In the genomic region with DNA sequence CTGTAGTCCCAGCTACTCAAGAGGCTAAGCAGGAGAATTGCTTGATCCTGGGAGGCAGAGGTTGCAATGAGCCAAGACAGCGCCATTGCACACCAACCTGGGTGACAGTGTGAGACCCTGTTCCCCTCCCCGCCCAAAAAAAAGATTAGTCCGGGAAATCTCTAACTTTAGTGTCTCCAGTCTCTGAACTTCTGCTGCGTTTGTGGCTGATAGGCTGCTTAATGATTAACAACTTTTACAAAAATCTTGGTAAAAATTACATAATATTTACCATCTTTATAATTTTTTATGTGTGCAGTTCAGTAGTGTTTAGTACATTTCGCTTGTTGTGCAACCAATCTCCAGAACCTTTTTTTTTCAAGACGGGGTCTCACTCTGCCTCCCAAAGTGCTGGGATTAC, we compare ENCODE assay signal across 20 cellular contexts. TPM values are rescaled to one million over a fixed set of nuclear protein-coding genes. Genes with fewer than 3 reads are reported as not detected.
DNase-seq lines count a peak whose midpoint lies in the region; ATAC-seq, FAIRE-seq and TF ChIP-seq lines count a peak whose summit lies in the region.
"Had no signal": no experiment of that assay in that cellular context is flagged by ENCODE, and none has a peak within 500 bp of the region (broad histone marks: within the 10 kb centered on the region; RNA-seq: fewer than 3 reads in every experiment).

No MANE protein-coding gene starts in this region.

- intact Hi-C loops in IMR-90 (cut with micrococcal nuclease), result no loop called here
- intact Hi-C loops in HepG2 (cut with micrococcal nuclease; ENCODE audit: unreplicated experiment), result no loop called here
- intact Hi-C loops in sigmoid colon (cut with DNase I), result no loop called here

- H3K36me3 ChIP-seq in IMR-90 (ENCODE audit: control insufficient read depth, insufficient read depth, low read length), result no peaks in the 10 kb centered on the region
- H3K36me3 ChIP-seq in astrocyte (ENCODE audit: insufficient read depth, low read length), result no peaks in the 10 kb centered on the region
- no peaks in the 10 kb centered on the region for H3K36me3 ChIP-seq in HepG2 (replicated peaks in 1 of 2; ENCODE audit: control insufficient read depth in 1 of 2, insufficient read depth in 2 of 2, low read length in 2 of 2)
- no peaks in the 10 kb centered on the region for H3K36me3 ChIP-seq in sigmoid colon
- H3K36me3 ChIP-seq: BLaER1 had no signal

- TF ChIP-seq CTCF in IMR-90 (conservative IDR thresholded peaks at IDR 0.05; ENCODE audit: low read depth, low read length), result no peak
- TF ChIP-seq CTCF in astrocyte (IDR thresholded peaks at IDR 0.05; ENCODE audit: insufficient read depth, low read depth, low read length), result no peak
- no peak for TF ChIP-seq CTCF in HepG2 (CRISPR knock-in tag; IDR thresholded peaks at IDR 0.05)
- no peak for TF ChIP-seq CTCF in sigmoid colon (IDR thresholded peaks at IDR 0.05)

- H3K4me2 ChIP-seq in IMR-90 (ENCODE audit: low read depth, low read length) (no peak overlapping the region), astrocyte (ENCODE audit: low read length) (no peak overlapping the region), HepG2 (ENCODE audit: low read depth, low read length) (peak overlapping the region; percentile 51)
- H3K4me2 ChIP-seq: BLaER1 had no signal

- TF ChIP-seq EP300 in HepG2 (IDR thresholded peaks at IDR 0.05; ENCODE audit: low read depth in 2 of 2, low read length in 2 of 2) (no peak), HepG2 (CRISPR knock-in tag; IDR thresholded peaks at IDR 0.05; ENCODE audit: borderline replicate concordance) (no peak), sigmoid colon (IDR thresholded peaks at IDR 0.05) (no peak)

- no peak for TF ChIP-seq POLR2A in IMR-90 (IDR thresholded peaks at IDR 0.05; ENCODE audit: low read depth, low read length)
- no peak for TF ChIP-seq POLR2A in HepG2 (IDR thresholded peaks at IDR 0.05; ENCODE audit: insufficient read depth in 1 of 2, low read depth in 2 of 2, low read length in 2 of 2)
- no peak for TF ChIP-seq POLR2A in sigmoid colon (IDR thresholded peaks at IDR 0.05)

- no peak overlapping the region; the same call in 1 of the 2 replicates for H3K18ac ChIP-seq in IMR-90 (ENCODE audit: low read depth, low read length)

- H2BK20ac ChIP-seq in IMR-90 (ENCODE audit: low read depth, low read length), result 0 out of 2 replicates have a peak overlapping the region, but pooled peaks have one; percentile 0

- dilution Hi-C loops in IMR-90 (cut with HindIII; ENCODE audit: low sequenced_read_pairs, unreplicated experiment), result no loop called here

- no peak overlapping the region for H3K4me3 ChIP-seq in IMR-90 (ENCODE audit: insufficient read depth, low read depth, low read length)
- H3K4me3 ChIP-seq in astrocyte (ENCODE audit: insufficient read depth, low read depth, low read length), result no peak overlapping the region
- H3K4me3 ChIP-seq in HepG2 (replicated peaks in 1 of 3; ENCODE audit: insufficient read depth in 1 of 3, low read depth in 2 of 3, low read length in 3 of 3), result peak overlapping the region in 1 of 3 experiments; percentile 11; a peak in 1 of 6 replicates
- no peak overlapping the region for H3K4me3 ChIP-seq in sigmoid colon
- H3K4me3 ChIP-seq: BLaER1, GM12878 had no signal

- BruUV-seq in IMR-90 (replicated peaks; lab: Mats Ljungman, UMichigan) (no TSS peak), HepG2 (replicated peaks; lab: Mats Ljungman, UMichigan) (no TSS peak)

- in situ Hi-C loops in IMR-90 (cut with MboI; ENCODE audit: low sequenced_read_pairs) (no loop called here), HepG2 (cut with HindIII; ENCODE audit: extremely low pct_ligation_motif_present, low pct_unique_long_range_greater_than_20kb) (no loop called here)

- no peak overlapping the region for H4K8ac ChIP-seq in IMR-90 (ENCODE audit: low read depth in 2 of 2, low read length in 2 of 2)

- no peak overlapping the region for H3K23ac ChIP-seq in IMR-90 (ENCODE audit: low read depth, low read length)

- H3K36me3 Mint-ChIP-seq in astrocyte (ENCODE audit: low read depth, unreplicated experiment), result no peaks in the 10 kb centered on the region
- H3K36me3 Mint-ChIP-seq in T-helper 17 cell (ENCODE audit: low read depth), result no peaks in the 10 kb centered on the region
- H3K36me3 Mint-ChIP-seq: CD8-positive, alpha-beta T cell had no signal

- no peak overlapping the region for H2BK15ac ChIP-seq in IMR-90 (ENCODE audit: low read depth, low read length)

- ATAC-seq in IMR-90 (ENCODE audit: low read depth) (no peak), HepG2 (no peak), T-helper 17 cell (no peak)
- ATAC-seq: CD8-positive, alpha-beta T cell; GM12878 had no signal

- no peak overlapping the region for H2AK9ac ChIP-seq in IMR-90 (replicated peaks; ENCODE audit: low read depth, low read length, poor library complexity)

- H3K9me3 ChIP-seq in IMR-90 (ENCODE audit: control insufficient read depth, insufficient read depth, low read length) (no peaks in the 10 kb centered on the region), astrocyte (ENCODE audit: insufficient read depth, low read depth, low read length) (no peaks in the 10 kb centered on the region), HepG2 (ENCODE audit: low read length) (no peaks in the 10 kb centered on the region), T-helper 17 cell (ENCODE audit: control insufficient read depth, low read length, poor library complexity, severe bottlenecking) (no peaks in the 10 kb centered on the region), sigmoid colon (no peaks in the 10 kb centered on the region)
- H3K9me3 ChIP-seq: BLaER1, Caco-2 had no signal

- no peaks in the 10 kb centered on the region for H4K20me1 ChIP-seq in IMR-90 (ENCODE audit: insufficient read depth, low read length)
- H4K20me1 ChIP-seq in astrocyte (ENCODE audit: insufficient read depth, low read length), result no peaks in the 10 kb centered on the region
- no peaks in the 10 kb centered on the region for H4K20me1 ChIP-seq in HepG2 (ENCODE audit: insufficient read depth, low read length)
- H4K20me1 ChIP-seq: BLaER1 had no signal

- H3K14ac ChIP-seq in IMR-90 (replicated peaks; ENCODE audit: low read depth, low read length), result no peak overlapping the region

- no peak overlapping the region for H2AFZ ChIP-seq in IMR-90 (replicated peaks; ENCODE audit: low read length, poor library complexity)
- H2AFZ ChIP-seq in astrocyte (ENCODE audit: low read depth, low read length), result no peak overlapping the region
- H2AFZ ChIP-seq in HepG2 (ENCODE audit: low read length), result no peak overlapping the region

- peaks cover 33% of the 10 kb centered on the region for H3K9me1 ChIP-seq in IMR-90 (ENCODE audit: insufficient read depth, low read length)

- 100% methylated on average over 1 of the region's 6 CpGs; no CpG with 5 or more reads in 1 of the 2 experiments for WGBS in IMR-90 (ENCODE audit: extremely low coverage in 2 of 2, insufficient read length in 1 of 2), 2 experiments
- WGBS in HepG2 (ENCODE audit: low lambda C conversion rate), result under 1% methylated on average over 6 of the region's 6 CpGs
- WGBS in sigmoid colon, 2 donors, result 82 to 86% methylated on average over 6 of the region's 6 CpGs

- no peak overlapping the region for H3K56ac ChIP-seq in IMR-90 (ENCODE audit: extremely low read depth, insufficient read depth, low read length)

- FAIRE-seq in astrocyte (lab: Jason Lieb, UNC) (no peak), HepG2 (lab: Jason Lieb, UNC) (peak; percentile 18)
- FAIRE-seq: G401.6, GM12878, GM19239, H1 had no signal

- H3K27ac ChIP-seq in IMR-90 (ENCODE audit: insufficient read depth, low read length), result no peak overlapping the region
- H3K27ac ChIP-seq in astrocyte (ENCODE audit: low read depth, low read length), result no peak overlapping the region
- H3K27ac ChIP-seq in HepG2 (ENCODE audit: extremely low read length, insufficient read depth, low read length), result no peak overlapping the region
- H3K27ac ChIP-seq in sigmoid colon, result no peak overlapping the region
- H3K27ac ChIP-seq: BLaER1, C4-2B had no signal

- H4K5ac ChIP-seq in IMR-90 (ENCODE audit: low read depth, low read length), result no peak overlapping the region

- H3K9ac ChIP-seq in IMR-90 (ENCODE audit: low read depth, low read length), result no peak overlapping the region
- no peak overlapping the region for H3K9ac ChIP-seq in astrocyte (ENCODE audit: low read length)
- H3K9ac ChIP-seq in HepG2 (ENCODE audit: insufficient read depth, low read depth, low read length), result no peak overlapping the region
- H3K9ac ChIP-seq: BLaER1 had no signal

- DNase-seq in IMR-90 (no peak), astrocyte (ENCODE audit: low read depth) (no peak), HepG2 (ENCODE audit: low spot score) (no peak), T-helper 17 cell (no peak), sigmoid colon (no peak)
- no peak for DNase-seq in activated CD8-positive, alpha-beta memory T cell treated with anti-CD3 and anti-CD28 coated beads, Interleukin-2, amount 50 U/mL, for 4 hours
- DNase-seq: Caco-2; CD4-positive, CD25-positive, alpha-beta regulatory T cell; CD8-positive, alpha-beta T cell; DMS153; DND-41; H7; HCEC 1CT had no signal

- H3K79me2 ChIP-seq in astrocyte (ENCODE audit: insufficient read depth, low read length), result no peaks in the 10 kb centered on the region
- H3K79me2 ChIP-seq in HepG2 (ENCODE audit: insufficient read depth, low read length), result no peaks in the 10 kb centered on the region

- H2BK120ac ChIP-seq in IMR-90 (ENCODE audit: low read depth, low read length), result peak overlapping the region; percentile 46; the same call in 1 of the 2 replicates

- no peak overlapping the region for H2BK5ac ChIP-seq in IMR-90 (ENCODE audit: low read depth, low read length, poor library complexity, severe bottlenecking)

- H4K91ac ChIP-seq in IMR-90 (ENCODE audit: insufficient read depth, low read depth, low read length), result no peak overlapping the region

- H3K4me1 Mint-ChIP-seq in astrocyte (ENCODE audit: low read depth, unreplicated experiment), result peaks cover 23% of the 10 kb centered on the region
- H3K4me1 Mint-ChIP-seq in T-helper 17 cell, result peaks cover 5% of the 10 kb centered on the region
- H3K4me1 Mint-ChIP-seq: B cell had no signal

- CTCF ChIA-PET in IMR-90 (lab: Yijun Ruan, JAX) (interaction anchor here (0.5 to 1.7 kb wide), 2 partner anchors 39 to 312 kb away, joined by 3 to 5 read pairs; no protein-coding TSS in a partner anchor), HepG2 (lab: Yijun Ruan, JAX; ENCODE audit: low intra/inter-chr PET ratio, low total read pairs) (no interaction called here)

- H3K27me3 ChIP-seq in IMR-90 (ENCODE audit: control insufficient read depth, insufficient read depth, low read length), result no peaks in the 10 kb centered on the region
- H3K27me3 ChIP-seq in astrocyte (ENCODE audit: insufficient read depth, low read length), result no peaks in the 10 kb centered on the region
- no peaks in the 10 kb centered on the region; a peak in 1 of 5 replicates for H3K27me3 ChIP-seq in HepG2 (ENCODE audit: control insufficient read depth in 1 of 2, insufficient read depth in 2 of 2, low read length in 2 of 2)
- H3K27me3 ChIP-seq in sigmoid colon, result no peaks in the 10 kb centered on the region
- H3K27me3 ChIP-seq: BLaER1 had no signal

- H3K4me1 ChIP-seq in IMR-90 (ENCODE audit: control insufficient read depth, insufficient read depth, low read length), result peaks cover 16% of the 10 kb centered on the region
- H3K4me1 ChIP-seq in astrocyte (ENCODE audit: insufficient read depth, low read length), result peaks cover 28% of the 10 kb centered on the region
- H3K4me1 ChIP-seq in HepG2 (ENCODE audit: insufficient read depth, low read length), result peaks cover 44% of the 10 kb centered on the region
- peaks cover 0 to 4% (median 4%) of the 10 kb centered on the region in 4 donors for H3K4me1 ChIP-seq in sigmoid colon

- H3K9me3 Mint-ChIP-seq in astrocyte (ENCODE audit: unreplicated experiment), result peaks cover 1% of the 10 kb centered on the region
- H3K9me3 Mint-ChIP-seq: CD4-positive, CD25-positive, alpha-beta regulatory T cell; CD8-positive, alpha-beta T cell had no signal

- H3K4me3 Mint-ChIP-seq in astrocyte (ENCODE audit: unreplicated experiment) (peak overlapping the region; percentile 66), T-helper 17 cell (no peak overlapping the region)
- H3K4me3 Mint-ChIP-seq: B cell; CD4-positive, CD25-positive, alpha-beta regulatory T cell; CD8-positive, alpha-beta T cell had no signal

- no peak for TF ChIP-seq RAD21 in IMR-90 (IDR thresholded peaks at IDR 0.05; ENCODE audit: low read length)
- no peak for TF ChIP-seq RAD21 in HepG2 (CRISPR knock-in tag; IDR thresholded peaks at IDR 0.05)

- 0 out of 2 replicates have a peak overlapping the region, but pooled peaks have one; percentile 13 for H2AK5ac ChIP-seq in IMR-90 (ENCODE audit: low read depth, low read length)

- peaks cover 0 to 10% of the 10 kb centered on the region in 2 experiments; a peak in 1 of 4 replicates for H3K79me1 ChIP-seq in IMR-90 (ENCODE audit: low read depth in 1 of 2, low read length in 2 of 2)

- no peak overlapping the region for H3K27ac Mint-ChIP-seq in astrocyte (ENCODE audit: unreplicated experiment)
- H3K27ac Mint-ChIP-seq in T-helper 17 cell, result no peak overlapping the region
- H3K27ac Mint-ChIP-seq: B cell; CD4-positive, CD25-positive, alpha-beta regulatory T cell; CD8-positive, alpha-beta T cell had no signal

- no peak overlapping the region for H3K4ac ChIP-seq in IMR-90 (ENCODE audit: low read depth, low read length)

- POLR2A ChIA-PET in IMR-90 (lab: Charles Lee; ENCODE audit: unreplicated experiment) (no interaction called here), HepG2 (lab: Yijun Ruan, JAX) (no interaction called here)

- H3K27me3 Mint-ChIP-seq in astrocyte (ENCODE audit: low read depth, unreplicated experiment), result no peaks in the 10 kb centered on the region
- peaks cover 16% of the 10 kb centered on the region for H3K27me3 Mint-ChIP-seq in T-helper 17 cell

RNA-seq across cellular contexts. Expression of gene PLAU, which starts 9.7 kb away (rescaled TPM):
- 115 and 123 TPM in 2 replicates for total RNA-seq in IMR-90 (2012; rRNA removed)
- polyA plus RNA-seq in IMR-90 (2012; rRNA removed), result 230 and 283 TPM in 2 replicates
- 215 and 255 TPM in 2 replicates for polyA plus RNA-seq in IMR-90 (2012; cell fraction: cytosol; rRNA removed)
- polyA plus RNA-seq in IMR-90 (2012; cell fraction: nucleus; rRNA removed; ENCODE audit: low replicate concordance), result 331 and 562 TPM in 2 replicates
- 81.2 and 90.2 TPM in 2 replicates for total RNA-seq in astrocyte
- total RNA-seq in HepG2 (2016; rRNA removed; fragmentation: Illumina TruSeq; extraction: Trizol), result 4.8 and 11.2 TPM in 2 replicates
- 1.9 and 6.6 TPM in 2 replicates for total RNA-seq in HepG2 (2016; cell fraction: cytosol; rRNA removed; fragmentation: Illumina TruSeq; extraction: Trizol; ENCODE audit: low read depth)
- total RNA-seq in HepG2 (2016; cell fraction: insoluble cytoplasmic fraction; rRNA removed; fragmentation: Illumina TruSeq; extraction: Trizol), result 5.2 and 16.9 TPM in 2 replicates
- 4.7 and 7.7 TPM in 2 replicates for total RNA-seq in HepG2 (2016; cell fraction: membrane; rRNA removed; fragmentation: Illumina TruSeq; extraction: Trizol)
- total RNA-seq in HepG2 (2016; cell fraction: nucleus; rRNA removed; fragmentation: Illumina TruSeq; extraction: Trizol), result 9.1 and 18.5 TPM in 2 replicates
- polyA plus RNA-seq in HepG2 (2011; rRNA removed), result 0.37 and 0.45 TPM in 2 replicates
- 0.39 and 0.50 TPM in 2 replicates for polyA plus RNA-seq in HepG2 (2011; cell fraction: cytosol; rRNA removed)
- 0.51 and 0.62 TPM in 2 replicates for polyA plus RNA-seq in HepG2 (2011; cell fraction: nucleus; rRNA removed)
- polyA plus RNA-seq in HepG2 (2012), result 0.13 and 0.16 TPM in 2 replicates
- polyA plus RNA-seq in HepG2 (2016; cell fraction: cytosol; fragmentation: Illumina TruSeq; extraction: Trizol; ENCODE audit: low read depth), result 1.0 and 2.5 TPM in 2 replicates
- polyA plus RNA-seq in HepG2 (2016; cell fraction: insoluble cytoplasmic fraction; fragmentation: Illumina TruSeq; extraction: Trizol; ENCODE audit: low read depth), result 4.9 and 5.1 TPM in 2 replicates
- polyA plus RNA-seq in HepG2 (2016; cell fraction: membrane; fragmentation: Illumina TruSeq; extraction: Trizol; ENCODE audit: low read depth), result 2.7 and 3.5 TPM in 2 replicates
- 18.1 and 26.1 TPM in 2 replicates for polyA plus RNA-seq in HepG2 (2016; cell fraction: nucleus; fragmentation: Illumina TruSeq; extraction: Trizol; ENCODE audit: insufficient read depth, low read depth)
- polyA minus RNA-seq in HepG2 (2011; rRNA and poly(A)+ RNA removed; ENCODE audit: low replicate concordance), result 0.10 and 5.1 TPM in 2 replicates
- not detected in 2 replicates for polyA minus RNA-seq in HepG2 (2011; cell fraction: cytosol; rRNA and poly(A)+ RNA removed)
- 0.13 TPM in 1 of 2 replicates, not detected in the other for polyA minus RNA-seq in HepG2 (2011; cell fraction: nucleus; rRNA and poly(A)+ RNA removed)
- total RNA-seq in T-helper 17 cell, result under 1 TPM in 1 of 2 donors, not detected in 1; 0.42 TPM
- 1 to 10 TPM; 2.5 to 9.4 (median 3.7) TPM for total RNA-seq in sigmoid colon
- 10 to 100 TPM in 1 of 3 donors, 1 to 10 TPM in 2; 3.6 to 15.7 (median 9.9) TPM for polyA plus RNA-seq in sigmoid colon
- total RNA-seq: B cell had no signal
- polyA plus RNA-seq: CD4-positive, CD25-positive, alpha-beta regulatory T cell had no signal

RNA-seq across cellular contexts. Expression of gene CAMK2G, which starts 26.9 kb away (rescaled TPM):
- 18.9 and 20.4 TPM in 2 replicates for total RNA-seq in IMR-90 (2012; rRNA removed)
- polyA plus RNA-seq in IMR-90 (2012; rRNA removed), result 24.0 and 25.4 TPM in 2 replicates
- polyA plus RNA-seq in IMR-90 (2012; cell fraction: cytosol; rRNA removed), result 19.3 and 21.1 TPM in 2 replicates
- 51.4 and 75.4 TPM in 2 replicates for polyA plus RNA-seq in IMR-90 (2012; cell fraction: nucleus; rRNA removed; ENCODE audit: low replicate concordance)
- total RNA-seq in astrocyte, result 16.6 and 19.8 TPM in 2 replicates
- 13.0 and 15.9 TPM in 2 replicates for total RNA-seq in HepG2 (2016; rRNA removed; fragmentation: Illumina TruSeq; extraction: Trizol)
- total RNA-seq in HepG2 (2016; cell fraction: cytosol; rRNA removed; fragmentation: Illumina TruSeq; extraction: Trizol; ENCODE audit: low read depth), result 4.7 and 5.8 TPM in 2 replicates
- total RNA-seq in HepG2 (2016; cell fraction: insoluble cytoplasmic fraction; rRNA removed; fragmentation: Illumina TruSeq; extraction: Trizol), result 10.6 and 15.6 TPM in 2 replicates
- 10.3 and 11.5 TPM in 2 replicates for total RNA-seq in HepG2 (2016; cell fraction: membrane; rRNA removed; fragmentation: Illumina TruSeq; extraction: Trizol)
- total RNA-seq in HepG2 (2016; cell fraction: nucleus; rRNA removed; fragmentation: Illumina TruSeq; extraction: Trizol), result 16.8 and 19.6 TPM in 2 replicates
- 18.8 and 19.3 TPM in 2 replicates for polyA plus RNA-seq in HepG2 (2011; rRNA removed)
- polyA plus RNA-seq in HepG2 (2011; cell fraction: cytosol; rRNA removed), result 15.0 and 15.2 TPM in 2 replicates
- 53.3 and 57.3 TPM in 2 replicates for polyA plus RNA-seq in HepG2 (2011; cell fraction: nucleus; rRNA removed)
- 10.4 and 10.5 TPM in 2 replicates for polyA plus RNA-seq in HepG2 (2012)
- 4.0 TPM in 2 replicates for polyA plus RNA-seq in HepG2 (2016; cell fraction: cytosol; fragmentation: Illumina TruSeq; extraction: Trizol; ENCODE audit: low read depth)
- 9.8 and 10.5 TPM in 2 replicates for polyA plus RNA-seq in HepG2 (2016; cell fraction: insoluble cytoplasmic fraction; fragmentation: Illumina TruSeq; extraction: Trizol; ENCODE audit: low read depth)
- polyA plus RNA-seq in HepG2 (2016; cell fraction: membrane; fragmentation: Illumina TruSeq; extraction: Trizol; ENCODE audit: low read depth), result 5.7 and 6.7 TPM in 2 replicates
- polyA plus RNA-seq in HepG2 (2016; cell fraction: nucleus; fragmentation: Illumina TruSeq; extraction: Trizol; ENCODE audit: insufficient read depth, low read depth), result 46.0 and 46.5 TPM in 2 replicates
- polyA minus RNA-seq in HepG2 (2011; rRNA and poly(A)+ RNA removed; ENCODE audit: low replicate concordance), result 17.4 and 41.1 TPM in 2 replicates
- polyA minus RNA-seq in HepG2 (2011; cell fraction: cytosol; rRNA and poly(A)+ RNA removed), result 7.7 and 8.2 TPM in 2 replicates
- 17.5 and 19.6 TPM in 2 replicates for polyA minus RNA-seq in HepG2 (2011; cell fraction: nucleus; rRNA and poly(A)+ RNA removed)
- total RNA-seq in T-helper 17 cell, result 10 to 100 TPM; 52.6 to 59.6 TPM
- 100 to 1,000 TPM; 153 to 221 (median 209) TPM for total RNA-seq in sigmoid colon
- polyA plus RNA-seq in sigmoid colon, result 10 to 100 TPM; 14.4 to 34.8 (median 17.6) TPM
